ENCODE assay signal across 1 cellular context in genomic region chr1:93616996-93617669, GRCh38.
A peak's percentile ranks its signal among the peaks of the same experiment; 100 is the strongest.
TF ChIP-seq lines count a peak whose summit lies in the region.

No MANE protein-coding gene starts in this region.

TF ChIP-seq in HepG2, 621 proteins besides CTCF, POLR2A, EP300 and RAD21 (continued from another document and continues in another):
- TF ChIP-seq EEA1 (CRISPR knock-in tag; IDR thresholded peaks at IDR 0.05; ENCODE audit: borderline replicate concordance) (0 out of 2 replicates have a peak, but pooled peaks have one; percentile 7), ZFY (CRISPR knock-in tag; IDR thresholded peaks at IDR 0.05) (peak; percentile 92), NAIF1 (CRISPR knock-in tag; IDR thresholded peaks at IDR 0.05; ENCODE audit: borderline replicate concordance) (no peak; the same call in 1 of the 2 replicates), GZF1 (CRISPR knock-in tag; IDR thresholded peaks at IDR 0.05) (no peak), REL (CRISPR knock-in tag; conservative IDR thresholded peaks at IDR 0.05) (no peak), ZNF839 (CRISPR knock-in tag; IDR thresholded peaks at IDR 0.05; ENCODE audit: borderline replicate concordance) (no peak), ZNF672 (CRISPR knock-in tag; IDR thresholded peaks at IDR 0.05) (no peak), ZSCAN9 (CRISPR knock-in tag; IDR thresholded peaks at IDR 0.05; ENCODE audit: borderline replicate concordance) (no peak), ATAD3A (CRISPR knock-in tag; IDR thresholded peaks at IDR 0.05) (no peak), SAFB2 (CRISPR knock-in tag; IDR thresholded peaks at IDR 0.05; ENCODE audit: borderline replicate concordance, low read depth) (no peak), PHB2 (IDR thresholded peaks at IDR 0.05; ENCODE audit: partially characterized antibody) (no peak), HMG20A (CRISPR knock-in tag; IDR thresholded peaks at IDR 0.05; ENCODE audit: borderline replicate concordance) (no peak), ZNF451 (CRISPR knock-in tag; IDR thresholded peaks at IDR 0.05) (no peak), HMGA1 (CRISPR knock-in tag; conservative IDR thresholded peaks at IDR 0.05) (no peak), PATZ1 (CRISPR knock-in tag; IDR thresholded peaks at IDR 0.05) (no peak), ZNF232 (CRISPR knock-in tag; IDR thresholded peaks at IDR 0.05; ENCODE audit: borderline replicate concordance) (no peak), BRD4 (CRISPR knock-in tag; IDR thresholded peaks at IDR 0.05) (peak; percentile 7; the same call in 1 of the 2 replicates), ZNF256 (CRISPR knock-in tag; conservative IDR thresholded peaks at IDR 0.05) (no peak), SNRNP70 (IDR thresholded peaks at IDR 0.05; ENCODE audit: low read depth, low read length) (no peak), RBM22 (optimal IDR thresholded peaks at IDR 0.05; ENCODE audit: low read length) (no peak), ZC3H4 (CRISPR knock-in tag; IDR thresholded peaks at IDR 0.05; ENCODE audit: borderline replicate concordance) (0 out of 2 replicates have a peak, but pooled peaks have one; percentile 62), XBP1 (CRISPR knock-in tag; IDR thresholded peaks at IDR 0.05) (no peak), U2AF1 (optimal IDR thresholded peaks at IDR 0.05; ENCODE audit: low read depth, low read length) (no peak), FOXA1 (IDR thresholded peaks at IDR 0.05) (no peak), FOXA1 (CRISPR knock-in tag; IDR thresholded peaks at IDR 0.05) (0 out of 2 replicates have a peak, but pooled peaks have one; percentile 5), JDP2 (CRISPR knock-in tag; IDR thresholded peaks at IDR 0.05; ENCODE audit: borderline replicate concordance) (no peak), HINFP (CRISPR knock-in tag; IDR thresholded peaks at IDR 0.05; ENCODE audit: low read depth) (no peak), ZNF691 (CRISPR knock-in tag; IDR thresholded peaks at IDR 0.05; ENCODE audit: borderline replicate concordance, low read depth) (no peak; the same call in 1 of the 2 replicates), ZGPAT (CRISPR knock-in tag; IDR thresholded peaks at IDR 0.05) (no peak; the same call in 1 of the 2 replicates), HNRNPK (IDR thresholded peaks at IDR 0.05; ENCODE audit: low read depth, low read length, poor library complexity, severe bottlenecking) (no peak), POLR2G (IDR thresholded peaks at IDR 0.05; ENCODE audit: low read depth, low read length) (no peak), TBP (CRISPR knock-in tag; IDR thresholded peaks at IDR 0.05) (no peak), FOXP4 (CRISPR knock-in tag; IDR thresholded peaks at IDR 0.05) (no peak), ZNF17 (CRISPR knock-in tag; IDR thresholded peaks at IDR 0.05) (0 out of 2 replicates have a peak, but pooled peaks have one; percentile 47), HBP1 (CRISPR knock-in tag; IDR thresholded peaks at IDR 0.05; ENCODE audit: low read depth) (no peak), ZNF83 (CRISPR knock-in tag; IDR thresholded peaks at IDR 0.05; ENCODE audit: borderline replicate concordance) (no peak), ZBTB7A (CRISPR knock-in tag; IDR thresholded peaks at IDR 0.05) (peak; percentile 96), ZNF530 (CRISPR knock-in tag; IDR thresholded peaks at IDR 0.05; ENCODE audit: low read depth) (no peak), MTERF4 (CRISPR knock-in tag; IDR thresholded peaks at IDR 0.05) (no peak), ZNF572 (CRISPR knock-in tag; IDR thresholded peaks at IDR 0.05) (no peak), ZBTB20 (CRISPR knock-in tag; IDR thresholded peaks at IDR 0.05; ENCODE audit: borderline replicate concordance, low read depth) (no peak), MAFF (IDR thresholded peaks at IDR 0.05; ENCODE audit: low read depth, low read length) (no peak), ZNF7 (CRISPR knock-in tag; IDR thresholded peaks at IDR 0.05) (peak; percentile 4; the same call in 1 of the 2 replicates), NFIC (IDR thresholded peaks at IDR 0.05; ENCODE audit: low read length) (no peak; the same call in 1 of the 2 replicates), ZFP1 (CRISPR knock-in tag; IDR thresholded peaks at IDR 0.05) (no peak), IKZF4 (CRISPR knock-in tag; IDR thresholded peaks at IDR 0.05; ENCODE audit: borderline replicate concordance, low read depth, not compliant biosample characterization) (no peak), STAG1 (CRISPR knock-in tag; IDR thresholded peaks at IDR 0.05) (no peak), ZNF777 (CRISPR knock-in tag; IDR thresholded peaks at IDR 0.05) (0 out of 2 replicates have a peak, but pooled peaks have one; percentile 15), PRDM4 (CRISPR knock-in tag; IDR thresholded peaks at IDR 0.05; ENCODE audit: borderline replicate concordance) (no peak), SP5 (CRISPR knock-in tag; IDR thresholded peaks at IDR 0.05; ENCODE audit: borderline replicate concordance, low read depth) (no peak), KLF13 (CRISPR knock-in tag; IDR thresholded peaks at IDR 0.05) (no peak), TFAP4 (IDR thresholded peaks at IDR 0.05; ENCODE audit: borderline replicate concordance, low read depth) (peak; percentile 65; the same call in 1 of the 2 replicates), ZC3H13 (CRISPR knock-in tag; IDR thresholded peaks at IDR 0.05) (no peak), MYPOP (CRISPR knock-in tag; IDR thresholded peaks at IDR 0.05) (no peak), ZBTB7B (CRISPR knock-in tag; IDR thresholded peaks at IDR 0.05) (peak; percentile 19; the same call in 1 of the 2 replicates), ATF2 (CRISPR knock-in tag; IDR thresholded peaks at IDR 0.05) (no peak)
